Comparison of ENCODE assay signal across 18 cellular contexts in genomic region chr22:21009208-21009607, GRCh38. TPM values are rescaled to one million over a fixed set of nuclear protein-coding genes. Genes with fewer than 3 reads are reported as not detected.
"Had no signal": no experiment of that assay in that cellular context is flagged by ENCODE, and none has a peak within 500 bp of the region (broad histone marks: within the 10 kb centered on the region; RNA-seq: fewer than 3 reads in every experiment).

No MANE protein-coding gene starts in this region.

RNA-seq across cellular contexts. Expression of gene P2RX6, which starts 5.8 kb away (rescaled TPM):
- total RNA-seq: activated CD4-positive, alpha-beta memory T cell treated with anti-CD3 and anti-CD28 coated beads for 36 hours; activated CD4-positive, alpha-beta T cell treated with anti-CD3 and anti-CD28 coated beads, Interleukin-2, amount 10 ng/mL, durations not matched to agents 24 days and 14 days; body of pancreas had no signal

RNA-seq across cellular contexts. Expression of gene SLC7A4, which starts 23.2 kb away (rescaled TPM):
- total RNA-seq: activated B cell treated with CpG ODN at 0.5 μM for 24 hours; activated CD4-positive, alpha-beta memory T cell treated with anti-CD3 and anti-CD28 coated beads for 36 hours; activated CD4-positive, alpha-beta T cell treated with anti-CD3 and anti-CD28 coated beads, Interleukin-2, amount 10 ng/mL, durations not matched to agents 24 days and 14 days; activated CD8-positive, alpha-beta T cell treated with anti-CD3 and anti-CD28 coated beads for 36 hours; activated naive CD4-positive, alpha-beta T cell treated with anti-CD3 and anti-CD28 coated beads for 36 hours; activated naive CD4-positive, alpha-beta T cell treated with anti-CD3 and anti-CD28 coated beads, Interleukin-2, amount 50 U/mL, for 72 hours; activated T-cell treated with anti-CD3 and anti-CD28 coated beads, Interleukin-2, amount 50 U/mL, for 72 hours; activated T-helper 1 cell treated with anti-CD3 and anti-CD28 coated beads, Interleukin-12 subunit alpha, Interleukin-12 subunit beta, Interleukin-2, Interleukin-4 antibody, amounts not matched to agents 30 ng/mL and 10 ng/mL and 1 ng/mL, durations not matched to agents 14 hours and 24 hours and 36 hours; activated T-helper 17 cell treated with anti-CD3 and anti-CD28 coated beads, Interleukin-2, amount 50 U/mL, for 72 hours; cardiac septum; T-helper 1 cell treated with Interleukin-12 subunit alpha and Interleukin-12 subunit beta and Interleukin-4 antibody, amounts not matched to agents 30 ng/mL and 1 ng/mL, for 36 hours had no signal
- polyA plus RNA-seq: aorta had no signal

RNA-seq across cellular contexts. Expression of gene LRRC74B, which starts 36.5 kb away (rescaled TPM):
- total RNA-seq: activated B cell treated with CpG ODN at 0.5 μM for 24 hours; activated CD4-positive, alpha-beta memory T cell treated with anti-CD3 and anti-CD28 coated beads for 36 hours; activated CD4-positive, alpha-beta T cell treated with anti-CD3 and anti-CD28 coated beads, Interleukin-2, amount 10 ng/mL, durations not matched to agents 24 days and 14 days; activated CD8-positive, alpha-beta memory T cell treated with anti-CD3 and anti-CD28 coated beads for 36 hours; activated CD8-positive, alpha-beta T cell treated with anti-CD3 and anti-CD28 coated beads for 36 hours; activated naive CD4-positive, alpha-beta T cell treated with anti-CD3 and anti-CD28 coated beads for 36 hours; activated naive CD4-positive, alpha-beta T cell treated with anti-CD3 and anti-CD28 coated beads, Interleukin-2, amount 50 U/mL, for 72 hours; activated naive CD8-positive, alpha-beta T cell treated with anti-CD3 and anti-CD28 coated beads for 36 hours; activated T-cell treated with anti-CD3 and anti-CD28 coated beads, Interleukin-2, amount 50 U/mL, for 4 hours; activated T-cell treated with anti-CD3 and anti-CD28 coated beads, Interleukin-2, amount 50 U/mL, for 72 hours; activated T-helper 1 cell treated with anti-CD3 and anti-CD28 coated beads, Interleukin-12 subunit alpha, Interleukin-12 subunit beta, Interleukin-2, Interleukin-4 antibody, amounts not matched to agents 30 ng/mL and 10 ng/mL and 1 ng/mL, durations not matched to agents 14 hours and 24 hours and 36 hours; activated T-helper 17 cell treated with anti-CD3 and anti-CD28 coated beads, Interleukin-2, amount 50 U/mL, for 72 hours; aorta; astrocyte; body of pancreas; cardiac septum; cerebellum; T-helper 1 cell treated with Interleukin-12 subunit alpha and Interleukin-12 subunit beta and Interleukin-4 antibody, amounts not matched to agents 30 ng/mL and 1 ng/mL, for 36 hours had no signal
